In the genomic region with DNA sequence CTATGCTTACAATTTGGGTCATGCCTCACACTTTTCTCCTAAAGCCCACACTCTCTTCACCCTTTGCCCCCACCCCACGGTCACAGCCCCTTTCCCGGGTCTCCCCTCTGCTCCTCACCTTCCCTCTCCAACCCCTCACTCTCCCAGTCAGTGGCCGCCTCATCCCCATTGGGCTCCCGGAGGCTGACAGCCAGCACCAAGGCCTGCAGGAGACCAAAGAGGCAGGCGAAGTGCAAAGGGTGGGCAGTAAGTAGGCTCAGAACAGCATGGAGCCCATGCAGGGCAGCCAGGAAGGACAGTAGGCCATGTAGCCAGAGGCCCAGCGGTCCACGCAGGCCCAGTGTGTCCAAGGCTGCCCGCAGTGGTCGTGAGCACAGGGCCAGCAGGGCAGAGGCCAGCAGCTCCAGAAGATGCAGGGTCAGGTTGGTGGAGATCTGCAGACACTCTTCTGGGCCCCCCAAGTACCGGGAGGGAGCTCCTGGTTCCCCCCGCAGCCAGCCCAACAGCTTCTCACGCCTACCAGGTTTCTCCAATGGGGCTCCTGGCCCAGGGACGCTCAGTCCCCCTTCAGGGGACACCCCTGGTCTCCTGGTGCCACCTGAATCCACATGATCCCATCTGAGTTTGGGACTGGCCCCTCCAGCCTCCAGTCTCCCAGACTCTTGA, we compare ENCODE assay signal across 9 cellular contexts. TPM values are rescaled to one million over a fixed set of nuclear protein-coding genes. Genes with fewer than 3 reads are reported as not detected.
A peak's percentile ranks its signal among the peaks of the same experiment; 100 is the strongest.
DNase-seq lines count a peak whose midpoint lies in the region; ATAC-seq and TF ChIP-seq lines count a peak whose summit lies in the region.
"Had no signal": no experiment of that assay in that cellular context is flagged by ENCODE, and none has a peak within 500 bp of the region (broad histone marks: within the 10 kb centered on the region; RNA-seq: fewer than 3 reads in every experiment).

No MANE protein-coding gene starts in this region.

- TF ChIP-seq CTCF in NB4 (IDR thresholded peaks at IDR 0.05; ENCODE audit: low read depth, low read length) (no peak), neural progenitor cell (IDR thresholded peaks at IDR 0.05) (no peak)

- no peak for TF ChIP-seq POLR2A in NB4 (IDR thresholded peaks at IDR 0.05; ENCODE audit: extremely low read depth, insufficient read length)

- H4K20me1 ChIP-seq in BLaER1 treated with 17β-estradiol and CSF1 and Interleukin-3, amounts not matched to agents 10 nM and 100 nM, result peaks cover 5 to 35% (median 20%) of the 10 kb centered on the region in 11 experiments; a peak in 14 of 22 replicates
- peaks cover 10% of the 10 kb centered on the region for H4K20me1 ChIP-seq in neural progenitor cell (ENCODE audit: low read depth)

- H3K27ac Mint-ChIP-seq in effector memory CD8-positive, alpha-beta T cell, result peak overlapping the region; percentile 86 to 88
- no peak overlapping the region for H3K27ac Mint-ChIP-seq in neural progenitor cell

- no peaks in the 10 kb centered on the region for H3K27me3 Mint-ChIP-seq in effector memory CD8-positive, alpha-beta T cell
- H3K27me3 Mint-ChIP-seq in neural progenitor cell (ENCODE audit: insufficient read depth, low read depth), result peaks cover 4% of the 10 kb centered on the region

- peak overlapping the region; percentile 72 to 91 (median 80) for H3K4me3 ChIP-seq in BLaER1 treated with 17β-estradiol and CSF1 and Interleukin-3, amounts not matched to agents 10 nM and 100 nM
- peak overlapping the region; percentile 90 for H3K4me3 ChIP-seq in NB4 (ENCODE audit: low read depth, low read length)
- H3K4me3 ChIP-seq in neural progenitor cell, result peak overlapping the region; percentile 73
- no peak overlapping the region for H3K4me3 ChIP-seq in H7 (ENCODE audit: insufficient read depth, low read depth, low read length)

- H3K79me2 ChIP-seq in neural progenitor cell (ENCODE audit: low read depth), result peaks cover 56% of the 10 kb centered on the region

- peaks cover 67 to 86% (median 73%) of the 10 kb centered on the region in 10 experiments for H3K4me1 ChIP-seq in BLaER1 treated with 17β-estradiol and CSF1 and Interleukin-3, amounts not matched to agents 10 nM and 100 nM
- peaks cover 27% of the 10 kb centered on the region for H3K4me1 ChIP-seq in neural progenitor cell

- H3K36me3 ChIP-seq in BLaER1 treated with 17β-estradiol and CSF1 and Interleukin-3, amounts not matched to agents 10 nM and 100 nM, result peaks cover 18 to 66% (median 34%) of the 10 kb centered on the region in 11 experiments; a peak in 20 of 22 replicates
- H3K36me3 ChIP-seq in neural progenitor cell, result no peaks in the 10 kb centered on the region
- peaks cover 8% of the 10 kb centered on the region for H3K36me3 ChIP-seq in H7 (replicated peaks; ENCODE audit: control insufficient read depth, insufficient read depth, low read length)

- peaks cover 54 to 58% of the 10 kb centered on the region in 2 donors for H3K4me1 Mint-ChIP-seq in effector memory CD8-positive, alpha-beta T cell (ENCODE audit: low read depth in 2 of 2)
- H3K4me1 Mint-ChIP-seq in neural progenitor cell, result peaks cover 54% of the 10 kb centered on the region

- H3K9ac ChIP-seq in BLaER1 treated with 17β-estradiol and CSF1 and Interleukin-3, amounts not matched to agents 10 nM and 100 nM, result peak overlapping the region; percentile 84 to 95 (median 91)
- H3K9ac ChIP-seq in neural progenitor cell, result peak overlapping the region; percentile 80

- no peaks in the 10 kb centered on the region for H3K9me3 Mint-ChIP-seq in effector memory CD8-positive, alpha-beta T cell
- H3K9me3 Mint-ChIP-seq in neural progenitor cell, result no peaks in the 10 kb centered on the region

- peak overlapping the region; percentile 96 to 100 (median 99) for H3K4me2 ChIP-seq in BLaER1 treated with 17β-estradiol and CSF1 and Interleukin-3, amounts not matched to agents 10 nM and 100 nM
- H3K4me2 ChIP-seq in neural progenitor cell, result peak overlapping the region; percentile 97

- H3K27me3 ChIP-seq in BLaER1 treated with 17β-estradiol and CSF1 and Interleukin-3, amounts not matched to agents 10 nM and 100 nM, result no peaks in the 10 kb centered on the region
- H3K27me3 ChIP-seq in neural progenitor cell, result no peaks in the 10 kb centered on the region
- H3K27me3 ChIP-seq in H7 (ENCODE audit: control insufficient read depth, insufficient read depth, low read length), result no peaks in the 10 kb centered on the region

- no peaks in the 10 kb centered on the region for H3K9me3 ChIP-seq in BLaER1 treated with 17β-estradiol and CSF1 and Interleukin-3, amounts not matched to agents 10 nM and 100 nM (replicated peaks in 1 of 11)
- no peaks in the 10 kb centered on the region for H3K9me3 ChIP-seq in neural progenitor cell (ENCODE audit: low read depth)

- H3K27ac ChIP-seq in BLaER1 treated with 17β-estradiol and CSF1 and Interleukin-3, amounts not matched to agents 10 nM and 100 nM, result peak overlapping the region in 10 of 11 experiments; percentile 75 to 94 (median 87); a peak in 17 of 22 replicates
- H3K27ac ChIP-seq in neural progenitor cell, result no peak overlapping the region

- DNase-seq in NB4 (ENCODE audit: low read depth) (no peak), neural progenitor cell (ENCODE audit: low spot score) (no peak), H7 (no peak)
- no peak for DNase-seq in effector memory CD8-positive, alpha-beta T cell
- DNase-seq: activated gamma-delta T cell had no signal

- peak overlapping the region; percentile 87 to 97 for H3K4me3 Mint-ChIP-seq in effector memory CD8-positive, alpha-beta T cell
- peak overlapping the region; percentile 92 for H3K4me3 Mint-ChIP-seq in neural progenitor cell

- peaks cover 30% of the 10 kb centered on the region for H3F3A ChIP-seq in neural progenitor cell (ENCODE audit: low read depth)

- ATAC-seq in effector memory CD8-positive, alpha-beta T cell (replicated peaks), result no peak
- no peak for ATAC-seq in GM21723 (IDR thresholded peaks at IDR 0.05; ENCODE audit: unreplicated experiment)
- no peak for ATAC-seq in GM21529 (IDR thresholded peaks at IDR 0.05; ENCODE audit: unreplicated experiment)
- no peak for ATAC-seq in HG03045 (IDR thresholded peaks at IDR 0.05; ENCODE audit: unreplicated experiment)

- peaks cover 24% of the 10 kb centered on the region for H3K36me3 Mint-ChIP-seq in effector memory CD8-positive, alpha-beta T cell (ENCODE audit: insufficient read depth)
- H3K36me3 Mint-ChIP-seq in neural progenitor cell, result peaks cover 26% of the 10 kb centered on the region

- H2AFZ ChIP-seq in neural progenitor cell (replicated peaks), result no peak overlapping the region

RNA-seq across cellular contexts. Expression of gene C6orf47, which starts 1.5 kb away (rescaled TPM):
- 14.6 and 17.1 TPM in 2 replicates for total RNA-seq in neural progenitor cell (ENCODE audit: low replicate concordance)
- 17.3 and 17.6 TPM in 2 replicates for total RNA-seq in H7 (2014; rRNA removed; shearing (Covaris generic))

RNA-seq across cellular contexts. Expression of gene APOM, which starts 3.4 kb away (rescaled TPM):
- 2.6 and 4.2 TPM in 2 replicates for total RNA-seq in neural progenitor cell (ENCODE audit: low replicate concordance)
- total RNA-seq in H7 (2014; rRNA removed; shearing (Covaris generic)), result 3.3 and 4.2 TPM in 2 replicates

RNA-seq across cellular contexts. Expression of gene GPANK1, which starts 5.7 kb away (rescaled TPM):
- 20.2 and 21.0 TPM in 2 replicates for total RNA-seq in neural progenitor cell (ENCODE audit: low replicate concordance)
- 28.6 and 33.3 TPM in 2 replicates for total RNA-seq in H7 (2014; rRNA removed; shearing (Covaris generic))

RNA-seq across cellular contexts. Expression of gene BAG6, which starts 6.7 kb away (rescaled TPM):
- total RNA-seq in neural progenitor cell (ENCODE audit: low replicate concordance), result 171 and 310 TPM in 2 replicates
- 320 and 331 TPM in 2 replicates for total RNA-seq in H7 (2014; rRNA removed; shearing (Covaris generic))

RNA-seq across cellular contexts. Expression of gene CSNK2B, which starts 6.8 kb away (rescaled TPM):
- 126 and 190 TPM in 2 replicates for total RNA-seq in neural progenitor cell (ENCODE audit: low replicate concordance)
- 197 and 224 TPM in 2 replicates for total RNA-seq in H7 (2014; rRNA removed; shearing (Covaris generic))
